18 cellular contexts compared by ENCODE assay signal in the genomic region with DNA sequence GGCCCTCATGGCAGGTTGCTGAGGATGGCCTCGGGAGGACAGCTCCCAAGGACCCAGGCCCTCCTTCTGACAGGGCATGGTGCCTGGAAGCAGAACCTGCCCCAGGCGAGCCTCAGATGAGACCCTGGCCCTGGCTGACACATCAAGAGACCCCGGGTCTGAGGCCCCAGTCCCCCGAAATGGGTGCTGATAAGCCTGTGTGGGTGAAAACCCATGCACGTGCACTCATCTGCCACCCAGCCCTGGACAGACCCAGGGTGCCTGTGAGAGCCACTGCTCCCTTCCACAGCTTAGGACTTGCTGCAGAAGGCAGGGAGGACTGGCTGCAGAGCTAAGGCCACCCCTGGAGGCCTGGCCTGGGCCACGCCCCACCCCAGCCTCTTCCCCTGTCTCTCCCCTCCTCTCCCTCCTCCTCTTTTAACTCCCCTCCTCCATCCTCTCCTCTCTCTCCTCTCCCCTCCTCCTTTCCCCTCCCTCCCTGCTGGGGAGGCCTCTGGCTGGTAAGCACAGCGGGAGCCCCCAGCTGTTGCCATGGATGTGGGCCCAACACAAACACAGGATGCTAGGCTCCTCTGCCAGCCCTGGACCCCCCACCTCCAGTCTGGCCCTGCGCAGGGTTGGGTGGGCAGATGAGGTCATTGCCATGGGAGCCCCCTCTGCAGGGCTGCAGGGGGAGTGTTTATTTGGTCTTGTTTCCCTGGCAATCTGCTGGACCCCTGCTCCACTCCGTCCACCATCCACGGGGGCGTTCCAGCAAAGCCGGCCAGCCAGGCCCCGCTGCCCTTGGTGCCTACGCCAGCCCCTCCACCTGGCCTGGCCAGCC. TPM values are rescaled to one million over a fixed set of nuclear protein-coding genes. Genes with fewer than 3 reads are reported as not detected.
DNase-seq lines count a peak whose midpoint lies in the region; ATAC-seq and TF ChIP-seq lines count a peak whose summit lies in the region.
"Had no signal": no experiment of that assay in that cellular context is flagged by ENCODE, and none has a peak within 500 bp of the region (broad histone marks: within the 10 kb centered on the region; RNA-seq: fewer than 3 reads in every experiment).

No MANE protein-coding gene starts in this region.

- peak overlapping the region; percentile 84 for H2BK15ac ChIP-seq in neuronal stem cell (ENCODE audit: low read length)

- no peaks in the 10 kb centered on the region for H3K36me3 ChIP-seq in neuronal stem cell (replicated peaks in 1 of 2; ENCODE audit: control insufficient read depth in 2 of 2, insufficient read depth in 2 of 2, low read length in 2 of 2)

- H3K4me1 ChIP-seq in neuronal stem cell (ENCODE audit: control insufficient read depth in 2 of 2, insufficient read depth in 1 of 2, low read depth in 1 of 2, low read length in 2 of 2), result peaks cover 57 to 60% of the 10 kb centered on the region in 2 donors

- no CpG with 5 or more reads among the region's 14 CpGs for WGBS in neuronal stem cell (ENCODE audit: extremely low coverage in 2 of 2, insufficient read length in 2 of 2, insufficient replicate concordance in 1 of 2), 2 donors

- H3K9me3 Mint-ChIP-seq in WTC11, result no peaks in the 10 kb centered on the region
- H3K9me3 Mint-ChIP-seq in activated naive CD4-positive, alpha-beta T cell treated with anti-CD3 and anti-CD28 coated beads for 36 hours, result no peaks in the 10 kb centered on the region
- H3K9me3 Mint-ChIP-seq: activated CD4-positive, alpha-beta memory T cell treated with anti-CD3 and anti-CD28 coated beads for 36 hours; activated T-helper 2 cell treated with anti-CD3 and anti-CD28 coated beads, Interferon-gamma antibody, Interleukin-2, Interleukin-4, amounts not matched to agents 10 μg/mL and 5 μg/mL and 100 μg/mL, durations not matched to agents 14 hours and 24 hours and 36 hours; CD4-positive, CD25-positive, alpha-beta regulatory T cell; HFFc6 had no signal

- H3K18ac ChIP-seq in neuronal stem cell (ENCODE audit: low read length), result peak overlapping the region; percentile 91

- POLR2A ChIA-PET in WTC11 (lab: Charles Lee), result no interaction called here

- no peak overlapping the region for H3K27ac Mint-ChIP-seq in WTC11
- no peak overlapping the region for H3K27ac Mint-ChIP-seq in activated naive CD4-positive, alpha-beta T cell treated with anti-CD3 and anti-CD28 coated beads for 36 hours
- H3K27ac Mint-ChIP-seq: activated CD4-positive, alpha-beta memory T cell treated with anti-CD3 and anti-CD28 coated beads for 36 hours; activated T-helper 2 cell treated with anti-CD3 and anti-CD28 coated beads, Interferon-gamma antibody, Interleukin-2, Interleukin-4, amounts not matched to agents 10 μg/mL and 5 μg/mL and 100 μg/mL, durations not matched to agents 14 hours and 24 hours and 36 hours; CD4-positive, CD25-positive, alpha-beta regulatory T cell; HFFc6 had no signal

- no peak overlapping the region for H3K4me3 ChIP-seq in neuronal stem cell (ENCODE audit: low read length in 2 of 2)
- H3K4me3 ChIP-seq: SK-N-MC had no signal

- peak overlapping the region; percentile 44 for H3K4ac ChIP-seq in neuronal stem cell (ENCODE audit: low read length)

- peak overlapping the region; percentile 78 for H2BK120ac ChIP-seq in neuronal stem cell (ENCODE audit: low read depth, low read length)

- peak; percentile 5 for DNase-seq in DMS79 treated with DMSO at 0.1 percent for 48 hours (lab: John Stamatoyannopoulos, UW)
- no peak for DNase-seq in DMS79 (lab: John Stamatoyannopoulos, UW)
- peak; percentile 89 for DNase-seq in NCI-H146 (lab: John Stamatoyannopoulos, UW)
- no peak for DNase-seq in WTC11 (ENCODE audit: low spot score)
- DNase-seq in neuronal stem cell (ENCODE audit: low spot score), result peak; percentile 40
- DNase-seq in activated naive CD4-positive, alpha-beta T cell treated with anti-CD3 and anti-CD28 coated beads for 36 hours, result no peak
- DNase-seq in putamen (ENCODE audit: low spot score), result no peak
- DNase-seq: activated CD4-positive, alpha-beta memory T cell treated with anti-CD3 and anti-CD28 coated beads for 36 hours; amniotic stem cell; CD4-positive, CD25-positive, alpha-beta regulatory T cell; cortex of kidney; head of caudate nucleus; HFFc6; kidney glomerular epithelial cell; NCI-H1930 had no signal

- no peaks in the 10 kb centered on the region for H3K36me3 Mint-ChIP-seq in WTC11
- H3K36me3 Mint-ChIP-seq in activated naive CD4-positive, alpha-beta T cell treated with anti-CD3 and anti-CD28 coated beads for 36 hours (ENCODE audit: low read depth), result no peaks in the 10 kb centered on the region
- H3K36me3 Mint-ChIP-seq: activated CD4-positive, alpha-beta memory T cell treated with anti-CD3 and anti-CD28 coated beads for 36 hours; CD4-positive, CD25-positive, alpha-beta regulatory T cell had no signal

- H3K4me2 ChIP-seq in neuronal stem cell (ENCODE audit: insufficient read depth, low read length, poor library complexity, severe bottlenecking), result no peak overlapping the region

- H2AK5ac ChIP-seq in neuronal stem cell (ENCODE audit: low read depth, low read length), result peak overlapping the region; percentile 99

- no peaks in the 10 kb centered on the region for H3K27me3 Mint-ChIP-seq in WTC11 (ENCODE audit: low read depth)
- H3K27me3 Mint-ChIP-seq in activated naive CD4-positive, alpha-beta T cell treated with anti-CD3 and anti-CD28 coated beads for 36 hours (ENCODE audit: low read depth), result no peaks in the 10 kb centered on the region
- H3K27me3 Mint-ChIP-seq: activated CD4-positive, alpha-beta memory T cell treated with anti-CD3 and anti-CD28 coated beads for 36 hours had no signal

- H3K9me3 ChIP-seq in neuronal stem cell (replicated peaks in 1 of 2; ENCODE audit: control insufficient read depth in 2 of 2, insufficient read depth in 1 of 2, low read depth in 1 of 2, low read length in 2 of 2), result no peaks in the 10 kb centered on the region

- peak overlapping the region; percentile 82 for H3K14ac ChIP-seq in neuronal stem cell (ENCODE audit: low read length)

- H4K8ac ChIP-seq in neuronal stem cell (ENCODE audit: low read depth, low read length), result no peak overlapping the region

- peak overlapping the region; percentile 26 for H2BK5ac ChIP-seq in neuronal stem cell (ENCODE audit: low read length)

- CTCF ChIA-PET in WTC11 (lab: Charles Lee), result interaction anchor here (0.8 to 1.7 kb wide), 2 partner anchors 39 to 216 kb away, joined by 3 to 12 read pairs; no protein-coding TSS in a partner anchor
- CTCF ChIA-PET in activated naive CD4-positive, alpha-beta T cell treated with anti-CD3 and anti-CD28 coated beads for 36 hours (lab: Charles Lee), result no interaction called here

- H3K27me3 ChIP-seq in neuronal stem cell (ENCODE audit: control insufficient read depth in 3 of 3, insufficient read depth in 3 of 3, low read depth in 1 of 3, low read length in 3 of 3), result no peaks in the 10 kb centered on the region

- intact Hi-C loops in activated naive CD4-positive, alpha-beta T cell treated with anti-CD3 and anti-CD28 coated beads for 36 hours (cut with micrococcal nuclease), result no loop called here

- no peak for TF ChIP-seq CTCF in WTC11 (IDR thresholded peaks at IDR 0.05)

- no peak overlapping the region for H4K91ac ChIP-seq in neuronal stem cell (ENCODE audit: low read depth, low read length, poor library complexity)

- no peak overlapping the region for H3K27ac ChIP-seq in neuronal stem cell (replicated peaks; ENCODE audit: low read length)
- H3K27ac ChIP-seq: SK-N-MC had no signal

- no peaks in the 10 kb centered on the region for H3K79me1 ChIP-seq in neuronal stem cell (ENCODE audit: low read depth, low read length)

- H3K4me3 Mint-ChIP-seq in WTC11, result no peak overlapping the region
- no peak overlapping the region for H3K4me3 Mint-ChIP-seq in activated naive CD4-positive, alpha-beta T cell treated with anti-CD3 and anti-CD28 coated beads for 36 hours
- H3K4me3 Mint-ChIP-seq: activated CD4-positive, alpha-beta memory T cell treated with anti-CD3 and anti-CD28 coated beads for 36 hours; CD4-positive, CD25-positive, alpha-beta regulatory T cell; HFFc6 had no signal

- peak overlapping the region; percentile 70 for H3K9ac ChIP-seq in neuronal stem cell (ENCODE audit: low read depth, low read length, poor library complexity)

- peak overlapping the region; percentile 45 for H3K23ac ChIP-seq in neuronal stem cell (ENCODE audit: low read depth, low read length, poor library complexity)

- H3K4me1 Mint-ChIP-seq in WTC11, result peaks cover 22% of the 10 kb centered on the region
- peaks cover 2% of the 10 kb centered on the region for H3K4me1 Mint-ChIP-seq in activated naive CD4-positive, alpha-beta T cell treated with anti-CD3 and anti-CD28 coated beads for 36 hours (ENCODE audit: low read depth)

- H2AFZ ChIP-seq in neuronal stem cell (ENCODE audit: low read length), result peak overlapping the region; percentile 72

- ATAC-seq in WTC11 (no peak; the same call in 1 of the 2 replicates), HG03139 (IDR thresholded peaks at IDR 0.05; ENCODE audit: unreplicated experiment) (no peak)

- H2BK12ac ChIP-seq in neuronal stem cell (ENCODE audit: low read length), result peak overlapping the region; percentile 97

TF ChIP-seq in WTC11, 78 proteins besides CTCF, POLR2A, EP300 and RAD21:
- TF ChIP-seq, protein P1, sequence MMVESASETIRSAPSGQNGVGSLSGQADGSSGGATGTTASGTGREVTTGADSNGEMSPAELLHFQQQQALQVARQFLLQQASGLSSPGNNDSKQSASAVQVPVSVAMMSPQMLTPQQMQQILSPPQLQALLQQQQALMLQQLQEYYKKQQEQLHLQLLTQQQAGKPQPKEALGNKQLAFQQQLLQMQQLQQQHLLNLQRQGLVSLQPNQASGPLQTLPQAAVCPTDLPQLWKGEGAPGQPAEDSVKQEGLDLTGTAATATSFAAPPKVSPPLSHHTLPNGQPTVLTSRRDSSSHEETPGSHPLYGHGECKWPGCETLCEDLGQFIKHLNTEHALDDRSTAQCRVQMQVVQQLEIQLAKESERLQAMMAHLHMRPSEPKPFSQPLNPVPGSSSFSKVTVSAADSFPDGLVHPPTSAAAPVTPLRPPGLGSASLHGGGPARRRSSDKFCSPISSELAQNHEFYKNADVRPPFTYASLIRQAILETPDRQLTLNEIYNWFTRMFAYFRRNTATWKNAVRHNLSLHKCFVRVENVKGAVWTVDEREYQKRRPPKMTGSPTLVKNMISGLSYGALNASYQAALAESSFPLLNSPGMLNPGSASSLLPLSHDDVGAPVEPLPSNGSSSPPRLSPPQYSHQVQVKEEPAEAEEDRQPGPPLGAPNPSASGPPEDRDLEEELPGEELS (CRISPR knock-in tag; IDR thresholded peaks at IDR 0.05), result no peak
- peak; percentile 42; the same call in 1 of the 2 replicates for TF ChIP-seq ZNF263 (CRISPR knock-in tag; IDR thresholded peaks at IDR 0.05; ENCODE audit: low read depth)

RNA-seq across cellular contexts. Expression of gene WNT9A, which starts 33.6 kb away (rescaled TPM):
- total RNA-seq in WTC11 (2021), result 1.1 to 1.5 TPM (median 1.3 TPM) in 3 replicates
- polyA plus RNA-seq in neuronal stem cell (2013, experiment 1 of 2), result 0.61 TPM
- polyA plus RNA-seq in neuronal stem cell (2013, experiment 2 of 2), result 0.69 TPM
- total RNA-seq in activated naive CD4-positive, alpha-beta T cell treated with anti-CD3 and anti-CD28 coated beads for 36 hours, result not detected
- polyA plus RNA-seq: CD4-positive, CD25-positive, alpha-beta regulatory T cell had no signal

Comparison
In these comparisons a context has a peak if more than half of its experiments do, and no peak if none do; other contexts are left out.
1. DNase-seq: peak in DMS79 treated with DMSO at 0.1 percent for 48 hours (single experiment), NCI-H146 (single experiment) and neuronal stem cell (single experiment); none in DMS79 (single experiment), WTC11 (single experiment), activated naive CD4-positive, alpha-beta T cell treated with anti-CD3 and anti-CD28 coated beads for 36 hours (single experiment) and putamen (single experiment).